Comparison of ENCODE assay signal across 9 cellular contexts in genomic region chr3:4533489-4534443, GRCh38. TPM values are rescaled to one million over a fixed set of nuclear protein-coding genes. Genes with fewer than 3 reads are reported as not detected.
DNase-seq lines count a peak whose midpoint lies in the region; ATAC-seq and TF ChIP-seq lines count a peak whose summit lies in the region.
"Had no signal": no experiment of that assay in that cellular context is flagged by ENCODE, and none has a peak within 500 bp of the region (broad histone marks: within the 10 kb centered on the region; RNA-seq: fewer than 3 reads in every experiment).

No MANE protein-coding gene starts in this region.

- no CpG with 5 or more reads among the region's 14 CpGs for WGBS in mesendoderm (ENCODE audit: extremely low coverage, insufficient coverage, low lambda C conversion rate)

- no peak overlapping the region for H4K5ac ChIP-seq in mesendoderm (ENCODE audit: low read length)

- H3K4me3 ChIP-seq in right atrium auricular region (no peak overlapping the region), mesendoderm (ENCODE audit: low read length) (no peak overlapping the region)

- ATAC-seq in Right ventricle myocardium inferior (peak; percentile 29), GM18907 (IDR thresholded peaks at IDR 0.05; ENCODE audit: unreplicated experiment) (no peak)
- ATAC-seq: activated naive CD8-positive, alpha-beta T cell treated with anti-CD3 and anti-CD28 coated beads, Interleukin-2, amount 50 U/mL, for 24 hours had no signal

- H3K18ac ChIP-seq in mesendoderm (ENCODE audit: low read length): peak overlapping the region; percentile 20

- no peak overlapping the region for H3K4me2 ChIP-seq in mesendoderm (ENCODE audit: low read length)

- no peaks in the 10 kb centered on the region for H3K27me3 ChIP-seq in right atrium auricular region
- H3K27me3 ChIP-seq in mesendoderm (ENCODE audit: insufficient read depth, low read length, poor library complexity): no peaks in the 10 kb centered on the region

- no peaks in the 10 kb centered on the region for H3K79me2 ChIP-seq in mesendoderm (ENCODE audit: control insufficient read depth, insufficient read depth, low read length)

- H3K4me1 ChIP-seq in right atrium auricular region: peaks cover 0 to 45% of the 10 kb centered on the region in 2 donors
- peaks cover 14% of the 10 kb centered on the region for H3K4me1 ChIP-seq in mesendoderm (ENCODE audit: control insufficient read depth, low read depth, low read length)

- H3K23ac ChIP-seq in mesendoderm (ENCODE audit: low read length): no peak overlapping the region

- no peak overlapping the region for H3K4ac ChIP-seq in mesendoderm (ENCODE audit: low read depth, low read length)

- no peak overlapping the region for H3K4me3 Mint-ChIP-seq in activated T-cell treated with anti-CD3 and anti-CD28 coated beads, Interleukin-2, amount 50 U/mL, for 24 hours
- H3K4me3 Mint-ChIP-seq: activated naive CD8-positive, alpha-beta T cell treated with anti-CD3 and anti-CD28 coated beads, Interleukin-2, amount 50 U/mL, for 24 hours had no signal

- H3K9me3 ChIP-seq in right atrium auricular region: peaks cover 0 to 7% of the 10 kb centered on the region in 2 donors

- H3K27ac Mint-ChIP-seq in activated T-cell treated with anti-CD3 and anti-CD28 coated beads, Interleukin-2, amount 50 U/mL, for 24 hours: no peak overlapping the region
- H3K27ac Mint-ChIP-seq: activated naive CD8-positive, alpha-beta T cell treated with anti-CD3 and anti-CD28 coated beads, Interleukin-2, amount 50 U/mL, for 24 hours had no signal

- H2BK120ac ChIP-seq in mesendoderm (ENCODE audit: low read depth, low read length): peak overlapping the region; percentile 49

- H3K9ac ChIP-seq in mesendoderm (ENCODE audit: low read length): peak overlapping the region; percentile 25

- H2BK15ac ChIP-seq in mesendoderm (replicated peaks; ENCODE audit: low read depth): peak overlapping the region; percentile 87

- peak overlapping the region; percentile 70 for H2AK5ac ChIP-seq in mesendoderm (ENCODE audit: low read length)

- no peaks in the 10 kb centered on the region for H3K79me1 ChIP-seq in mesendoderm (ENCODE audit: low read length)

- peaks cover 33% of the 10 kb centered on the region for H3K36me3 Mint-ChIP-seq in activated T-cell treated with anti-CD3 and anti-CD28 coated beads, Interleukin-2, amount 50 U/mL, for 24 hours (ENCODE audit: low read depth)

- peak overlapping the region; percentile 65 for H3K56ac ChIP-seq in mesendoderm (ENCODE audit: low read length)

- peaks cover 8% of the 10 kb centered on the region for H3K9me3 Mint-ChIP-seq in activated T-cell treated with anti-CD3 and anti-CD28 coated beads, Interleukin-2, amount 50 U/mL, for 24 hours

- intact Hi-C loops in Right ventricle myocardium inferior (cut with DNase I): loop anchor here (5.0 kb wide), 1 partner anchor 49 kb away; no protein-coding TSS in a partner anchor

- H3K36me3 ChIP-seq in right atrium auricular region (no peaks in the 10 kb centered on the region), mesendoderm (ENCODE audit: control insufficient read depth, insufficient read depth, low read length) (no peaks in the 10 kb centered on the region)

- no peak overlapping the region for H4K8ac ChIP-seq in mesendoderm (ENCODE audit: low read depth, low read length)

- DNase-seq in Right ventricle myocardium inferior (ENCODE audit: missing footprints) (peak; percentile 67), right atrium auricular region (ENCODE audit: low spot score) (no peak), dedifferentiated amniotic fluid mesenchymal stem cell (ENCODE audit: extremely low spot score) (peak; percentile 24), mesendoderm (peak; percentile 76), GM19240 (ENCODE audit: insufficient read length, low spot score) (no peak), epidermal melanocyte (ENCODE audit: insufficient read length, low spot score) (no peak)
- DNase-seq in activated T-cell treated with anti-CD3 and anti-CD28 coated beads, Interleukin-2, amount 50 U/mL, for 24 hours: no peak
- DNase-seq: activated naive CD8-positive, alpha-beta T cell treated with anti-CD3 and anti-CD28 coated beads, Interleukin-2, amount 50 U/mL, for 24 hours had no signal

- peak overlapping the region; percentile 45 for H2BK5ac ChIP-seq in mesendoderm (ENCODE audit: low read length)

- H3K27me3 Mint-ChIP-seq in activated T-cell treated with anti-CD3 and anti-CD28 coated beads, Interleukin-2, amount 50 U/mL, for 24 hours: no peaks in the 10 kb centered on the region
- H3K27me3 Mint-ChIP-seq: activated naive CD8-positive, alpha-beta T cell treated with anti-CD3 and anti-CD28 coated beads, Interleukin-2, amount 50 U/mL, for 24 hours had no signal

- peaks cover 34% of the 10 kb centered on the region for H3K4me1 Mint-ChIP-seq in activated T-cell treated with anti-CD3 and anti-CD28 coated beads, Interleukin-2, amount 50 U/mL, for 24 hours (ENCODE audit: low read depth)

- H3K27ac ChIP-seq in right atrium auricular region: peak overlapping the region in 1 of 2 donors; percentile 68
- peak overlapping the region; percentile 55 for H3K27ac ChIP-seq in mesendoderm (ENCODE audit: low read depth, low read length)

- TF ChIP-seq CTCF in right atrium auricular region (IDR thresholded peaks at IDR 0.05): no peak

RNA-seq across cellular contexts. Expression of gene ITPR1, which starts 40.6 kb away (rescaled TPM):
- 22.4 TPM for total RNA-seq in Right ventricle myocardium inferior
- 10 to 100 TPM; 36.7 to 42.5 TPM for total RNA-seq in right atrium auricular region
- 1.1 TPM for polyA plus RNA-seq in mesendoderm (2013, experiment 1 of 2)
- 0.71 TPM for polyA plus RNA-seq in mesendoderm (2013, experiment 2 of 2)

Comparison
In these comparisons a context has a peak if more than half of its experiments do, and no peak if none do; other contexts are left out.
1. DNase-seq: peak in Right ventricle myocardium inferior (single experiment), dedifferentiated amniotic fluid mesenchymal stem cell (single experiment) and mesendoderm (single experiment); none in right atrium auricular region (single experiment), activated T-cell treated with anti-CD3 and anti-CD28 coated beads, Interleukin-2, amount 50 U/mL, for 24 hours (single experiment), GM19240 (single experiment) and epidermal melanocyte (single experiment).